In the genomic region with DNA sequence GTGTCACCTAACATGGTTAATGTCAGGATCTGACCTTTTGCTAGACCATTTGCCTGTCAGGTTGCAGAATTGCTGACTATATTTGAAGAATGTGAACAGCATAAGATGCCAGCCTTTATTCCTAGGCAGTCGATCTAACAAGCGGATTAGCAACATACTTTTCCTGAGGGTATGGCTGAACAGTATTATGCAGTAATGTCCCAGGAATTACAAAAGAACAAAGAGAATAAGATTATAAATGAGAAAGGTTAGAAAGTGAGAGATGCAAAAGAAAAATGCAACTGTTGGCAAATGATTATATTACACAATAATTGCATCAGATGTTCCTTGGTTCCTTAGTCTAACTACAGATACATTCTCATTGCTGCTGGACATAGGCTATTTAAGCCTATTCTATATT, we compare ENCODE assay signal across 32 cellular contexts.
"Had no signal": no experiment of that assay in that cellular context is flagged by ENCODE, and none has a peak within 500 bp of the region (broad histone marks: within the 10 kb centered on the region; RNA-seq: fewer than 3 reads in every experiment).

No MANE protein-coding gene starts in this region.

- ATAC-seq: activated CD4-positive, CD25-positive, alpha-beta regulatory T cell treated with anti-CD3 and anti-CD28 coated beads, Interleukin-2, amount 50 U/mL, for 24 hours; activated CD8-positive, alpha-beta T cell treated with anti-CD3 and anti-CD28 coated beads for 36 hours; activated T-cell treated with anti-CD3 and anti-CD28 coated beads, Interleukin-2, amount 50 U/mL, for 4 hours; activated T-helper 17 cell treated with anti-CD3 and anti-CD28 coated beads, Interleukin-2, amount 50 U/mL, for 72 hours; body of pancreas; esophagus mucosa; T-helper 17 cell had no signal

- H3K27ac ChIP-seq: adrenal gland, body of pancreas, breast epithelium, cardiac muscle cell, coronary artery, dorsolateral prefrontal cortex, WERI-Rb-1 had no signal

- DNase-seq: activated B cell treated with CpG ODN at 0.5 μM for 24 hours; activated CD4-positive, alpha-beta T cell treated with anti-CD3 and anti-CD28 coated beads for 48 hours; activated CD4-positive, alpha-beta T cell treated with anti-CD3 and anti-CD28 coated beads, Interleukin-2, amount 50 U/mL, for 1 hour; activated CD4-positive, alpha-beta T cell treated with anti-CD3 and anti-CD28 coated beads, Interleukin-2, amount 50 U/mL, for 48 hours; activated CD8-positive, alpha-beta memory T cell treated with anti-CD3 and anti-CD28 coated beads for 24 hours; activated CD8-positive, alpha-beta T cell treated with anti-CD3 and anti-CD28 coated beads for 36 hours; activated effector memory CD4-positive, alpha-beta T cell treated with Interleukin-2 at 50 U/mL for 16 hours; activated gamma-delta T cell treated with Interleukin-2 at 50 U/mL for 16 hours; activated naive CD4-positive, alpha-beta T cell treated with anti-CD3 and anti-CD28 coated beads, Interleukin-2, amount 50 U/mL, for 16 hours; activated naive CD4-positive, alpha-beta T cell treated with Interleukin-2 at 50 U/mL for 16 hours; activated T-cell treated with anti-CD3 and anti-CD28 coated beads, Interleukin-2, amount 50 U/mL, for 4 hours; adrenal gland; amygdala; aorta; body of pancreas; central memory CD4-positive, alpha-beta T cell; cerebellar nuclear complex; dorsolateral prefrontal cortex; effector memory CD4-positive, alpha-beta T cell; endodermal cell; foreskin fibroblast; head of caudate nucleus; T-helper 1 cell; T-helper 17 cell; T1000; WERI-Rb-1 had no signal

- H3K4me3 ChIP-seq: adrenal gland, body of pancreas, breast epithelium, cardiac muscle cell, coronary artery, dorsolateral prefrontal cortex had no signal

- H3K36me3 ChIP-seq: adrenal gland, breast epithelium, cardiac muscle cell, WERI-Rb-1 had no signal

- H3K9me3 ChIP-seq: adrenal gland, body of pancreas, breast epithelium had no signal

- H3K27me3 ChIP-seq: adrenal gland, body of pancreas, breast epithelium, cardiac muscle cell, dorsolateral prefrontal cortex had no signal

- H3K4me1 ChIP-seq: adrenal gland, body of pancreas, breast epithelium had no signal
